In genomic region chr14:97602438-97603117, GRCh38 we compare ENCODE assay signal across 11 cellular contexts.
DNase-seq lines count a peak whose midpoint lies in the region; ATAC-seq and TF ChIP-seq lines count a peak whose summit lies in the region.
"Had no signal": no experiment of that assay in that cellular context is flagged by ENCODE, and none has a peak within 500 bp of the region (broad histone marks: within the 10 kb centered on the region; RNA-seq: fewer than 3 reads in every experiment).

No MANE protein-coding gene starts in this region.

- no peaks in the 10 kb centered on the region for H3K27me3 ChIP-seq in colonic mucosa

- CTCF ChIA-PET in activated CD4-positive, alpha-beta T cell treated with anti-CD3 and anti-CD28 coated beads, Interleukin-2, amount 10 ng/mL, durations not matched to agents 7 days and 5 days (lab: Charles Lee): interaction anchor here (0.6 to 1.8 kb wide), 5 partner anchors 8 to 104 kb away, joined by 3 to 5 read pairs (median 4); no protein-coding TSS in a partner anchor

- intact Hi-C loops in colonic mucosa (cut with DNase I): no loop called here

- H3K36me3 Mint-ChIP-seq in activated CD4-positive, alpha-beta T cell treated with anti-CD3 and anti-CD28 coated beads, Interleukin-2, amount 10 ng/mL, durations not matched to agents 7 days and 5 days (ENCODE audit: low read depth): peaks cover 14% of the 10 kb centered on the region
- H3K36me3 Mint-ChIP-seq in activated naive CD4-positive, alpha-beta T cell treated with anti-CD3 and anti-CD28 coated beads, Interleukin-2, amount 50 U/mL, for 72 hours: peaks cover 5 to 9% of the 10 kb centered on the region in 2 donors
- H3K36me3 Mint-ChIP-seq: activated naive CD8-positive, alpha-beta T cell had no signal

- no peak overlapping the region for H3K27ac ChIP-seq in colonic mucosa
- H3K27ac ChIP-seq: neutrophil, suprapubic skin had no signal

- peaks cover 23% of the 10 kb centered on the region for H3K9me3 Mint-ChIP-seq in activated CD4-positive, alpha-beta T cell treated with anti-CD3 and anti-CD28 coated beads, Interleukin-2, amount 10 ng/mL, durations not matched to agents 7 days and 5 days
- peaks cover 4 to 13% of the 10 kb centered on the region in 2 donors for H3K9me3 Mint-ChIP-seq in activated naive CD4-positive, alpha-beta T cell treated with anti-CD3 and anti-CD28 coated beads, Interleukin-2, amount 50 U/mL, for 72 hours

- no peak for TF ChIP-seq CTCF in colonic mucosa (IDR thresholded peaks at IDR 0.05)

- no peaks in the 10 kb centered on the region for H3K9me3 ChIP-seq in colonic mucosa
- H3K9me3 ChIP-seq: neutrophil, suprapubic skin had no signal

- H3K9ac ChIP-seq in colonic mucosa (ENCODE audit: low read depth in 2 of 2, low read length in 2 of 2): no peak overlapping the region

- no peak overlapping the region for H3K27ac Mint-ChIP-seq in activated CD4-positive, alpha-beta T cell treated with anti-CD3 and anti-CD28 coated beads, Interleukin-2, amount 10 ng/mL, durations not matched to agents 7 days and 5 days
- H3K27ac Mint-ChIP-seq in activated naive CD4-positive, alpha-beta T cell treated with anti-CD3 and anti-CD28 coated beads, Interleukin-2, amount 50 U/mL, for 72 hours: no peak overlapping the region
- H3K27ac Mint-ChIP-seq: activated naive CD8-positive, alpha-beta T cell had no signal

- H3K4me1 Mint-ChIP-seq in activated CD4-positive, alpha-beta T cell treated with anti-CD3 and anti-CD28 coated beads, Interleukin-2, amount 10 ng/mL, durations not matched to agents 7 days and 5 days: peaks cover 22% of the 10 kb centered on the region

- peak; percentile 83 to 90 for ATAC-seq in activated naive CD4-positive, alpha-beta T cell treated with anti-CD3 and anti-CD28 coated beads, Interleukin-2, amount 50 U/mL, for 72 hours
- ATAC-seq in GM21528 (IDR thresholded peaks at IDR 0.05; ENCODE audit: low FRiP score, unreplicated experiment): no peak

- no peaks in the 10 kb centered on the region for H3K4me1 ChIP-seq in colonic mucosa
- H3K4me1 ChIP-seq: suprapubic skin had no signal

- DNase-seq in DMS153 (lab: John Stamatoyannopoulos, UW): peak; percentile 24
- peak; percentile 84 for DNase-seq in activated CD4-positive, alpha-beta T cell treated with anti-CD3 and anti-CD28 coated beads, Interleukin-2, amount 10 ng/mL, durations not matched to agents 7 days and 5 days
- DNase-seq in activated naive CD4-positive, alpha-beta T cell treated with anti-CD3 and anti-CD28 coated beads, Interleukin-2, amount 50 U/mL, for 72 hours (ENCODE audit: low spot score in 2 of 2): peak in 1 of 2 donors; percentile 30
- peak; percentile 37 for DNase-seq in stimulated activated CD4-positive, alpha-beta T cell treated with anti-CD3 and anti-CD28 coated beads, Interleukin-2, amount 100 ng/mL, for 4 hours (ENCODE audit: low read depth)
- DNase-seq in SW480 (ENCODE audit: low spot score): no peak
- no peak for DNase-seq in colonic mucosa
- DNase-seq in dedifferentiated amniotic fluid mesenchymal stem cell (ENCODE audit: extremely low spot score): no peak

- POLR2A ChIA-PET in activated CD4-positive, alpha-beta T cell treated with anti-CD3 and anti-CD28 coated beads, Interleukin-2, amount 10 ng/mL, durations not matched to agents 7 days and 5 days (lab: Charles Lee): interaction anchor here (0.6 to 1.2 kb wide), 2 partner anchors 16 to 208 kb away, joined by 3 to 4 read pairs; no protein-coding TSS in a partner anchor

- no peaks in the 10 kb centered on the region for H3K27me3 Mint-ChIP-seq in activated CD4-positive, alpha-beta T cell treated with anti-CD3 and anti-CD28 coated beads, Interleukin-2, amount 10 ng/mL, durations not matched to agents 7 days and 5 days
- H3K27me3 Mint-ChIP-seq: activated naive CD8-positive, alpha-beta T cell had no signal

- H3K4me3 ChIP-seq in colonic mucosa: no peak overlapping the region
- H3K4me3 ChIP-seq: suprapubic skin had no signal

- no peak overlapping the region for H3K4me3 Mint-ChIP-seq in activated CD4-positive, alpha-beta T cell treated with anti-CD3 and anti-CD28 coated beads, Interleukin-2, amount 10 ng/mL, durations not matched to agents 7 days and 5 days
- H3K4me3 Mint-ChIP-seq: activated naive CD8-positive, alpha-beta T cell had no signal

- H3K36me3 ChIP-seq in colonic mucosa: no peaks in the 10 kb centered on the region
- H3K36me3 ChIP-seq: neutrophil, suprapubic skin had no signal

Comparison
In these comparisons a context has a peak if more than half of its experiments do, and no peak if none do; other contexts are left out.
1. DNase-seq: peak in DMS153 (single experiment), activated CD4-positive, alpha-beta T cell treated with anti-CD3 and anti-CD28 coated beads, Interleukin-2, amount 10 ng/mL, durations not matched to agents 7 days and 5 days (single experiment) and stimulated activated CD4-positive, alpha-beta T cell treated with anti-CD3 and anti-CD28 coated beads, Interleukin-2, amount 100 ng/mL, for 4 hours (single experiment); none in SW480 (single experiment), colonic mucosa (single experiment) and dedifferentiated amniotic fluid mesenchymal stem cell (single experiment).